Comparison of ENCODE assay signal across 13 cellular contexts in genomic region chr17:34386925-34387550, GRCh38. TPM values are rescaled to one million over a fixed set of nuclear protein-coding genes. Genes with fewer than 3 reads are reported as not detected.
DNase-seq lines count a peak whose midpoint lies in the region; TF ChIP-seq lines count a peak whose summit lies in the region.
"Had no signal": no experiment of that assay in that cellular context is flagged by ENCODE, and none has a peak within 500 bp of the region (broad histone marks: within the 10 kb centered on the region; RNA-seq: fewer than 3 reads in every experiment).

No MANE protein-coding gene starts in this region.

- peaks cover 65% of the 10 kb centered on the region for H3K4me1 Mint-ChIP-seq in activated naive CD4-positive, alpha-beta T cell treated with anti-CD3 and anti-CD28 coated beads, Interleukin-2, amount 10 ng/mL, durations not matched to agents 7 days and 5 days

- WGBS in tibial nerve, 2 donors, result 45 to 57% methylated on average over 4 of the region's 4 CpGs

- H3K4me3 ChIP-seq in fibroblast of lung (replicated peaks in 1 of 4; ENCODE audit: control extremely low read depth in 1 of 4, insufficient read depth in 1 of 4, low read depth in 3 of 4, low read length in 4 of 4) (no peak overlapping the region), tibial nerve (no peak overlapping the region)

- H3K27ac Mint-ChIP-seq in activated naive CD4-positive, alpha-beta T cell treated with anti-CD3 and anti-CD28 coated beads, Interleukin-2, amount 10 ng/mL, durations not matched to agents 7 days and 5 days, result peak overlapping the region; percentile 24
- H3K27ac Mint-ChIP-seq: brain had no signal

- no peaks in the 10 kb centered on the region for H3K79me2 ChIP-seq in fibroblast of lung (ENCODE audit: control insufficient read depth, insufficient read depth, low read length)

- peak overlapping the region; percentile 10 for H3K4me2 ChIP-seq in fibroblast of lung (ENCODE audit: extremely low read depth, insufficient read depth, low read length)

- no peaks in the 10 kb centered on the region for H3K9me3 ChIP-seq in fibroblast of lung (ENCODE audit: control insufficient read depth, insufficient read depth, low read depth, low read length)
- H3K9me3 ChIP-seq in tibial nerve, result no peaks in the 10 kb centered on the region

- H3K4me1 ChIP-seq in fibroblast of lung (ENCODE audit: control insufficient read depth, extremely low read depth, insufficient read depth, low read length) (no peaks in the 10 kb centered on the region), tibial nerve (peaks cover 0 to 5% (median 0%) of the 10 kb centered on the region in 4 donors)

- H3K27ac ChIP-seq in fibroblast of lung (ENCODE audit: insufficient read depth, low read length) (peak overlapping the region; percentile 2), tibial nerve (no peak overlapping the region)

- H3K36me3 Mint-ChIP-seq in activated naive CD4-positive, alpha-beta T cell treated with anti-CD3 and anti-CD28 coated beads, Interleukin-2, amount 10 ng/mL, durations not matched to agents 7 days and 5 days, result no peaks in the 10 kb centered on the region
- H3K36me3 Mint-ChIP-seq: brain had no signal

- CTCF ChIA-PET in activated naive CD4-positive, alpha-beta T cell treated with anti-CD3 and anti-CD28 coated beads, Interleukin-2, amount 10 ng/mL, durations not matched to agents 7 days and 5 days (lab: Charles Lee), result interaction anchor here (1.2 to 7.1 kb wide), 2 partner anchors 9 to 26 kb away, joined by 5 to 69 read pairs; partner anchors contain the start of gene CCL1

- peaks cover 59% of the 10 kb centered on the region for H3K27me3 Mint-ChIP-seq in activated naive CD4-positive, alpha-beta T cell treated with anti-CD3 and anti-CD28 coated beads, Interleukin-2, amount 10 ng/mL, durations not matched to agents 7 days and 5 days

- H2AFZ ChIP-seq in fibroblast of lung (ENCODE audit: low read length), result no peak overlapping the region

- H3K9me3 Mint-ChIP-seq in activated naive CD4-positive, alpha-beta T cell treated with anti-CD3 and anti-CD28 coated beads, Interleukin-2, amount 10 ng/mL, durations not matched to agents 7 days and 5 days, result no peaks in the 10 kb centered on the region
- H3K9me3 Mint-ChIP-seq: brain had no signal

- DNase-seq in activated naive CD4-positive, alpha-beta T cell treated with anti-CD3 and anti-CD28 coated beads, Interleukin-2, amount 10 ng/mL, durations not matched to agents 7 days and 5 days, result no peak
- no peak for DNase-seq in activated naive CD4-positive, alpha-beta T cell treated with anti-CD3 and anti-CD28 coated beads, Interleukin-2, amount 50 U/mL, for 16 hours
- DNase-seq in OCI-M1 (lab: John Stamatoyannopoulos, UW), result peak; percentile 53
- peak; percentile 2 to 35 for DNase-seq in fibroblast of lung (ENCODE audit: low read depth in 2 of 2)
- DNase-seq in stromal cell of bone marrow (ENCODE audit: low read depth), result peak; percentile 21
- DNase-seq in tibial nerve (ENCODE audit: low spot score in 2 of 2), result no peak
- DNase-seq in 8988T, result no peak
- DNase-seq in kidney tubule cell (ENCODE audit: low spot score), result no peak
- DNase-seq: mammary epithelial cell, NCI-H2029 treated with DMSO at 0.1 percent for 48 hours, SIG-M5 had no signal

- peak in 1 of 2 donors; percentile 43 for TF ChIP-seq EP300 in tibial nerve (IDR thresholded peaks at IDR 0.05)

- H3K27me3 ChIP-seq in fibroblast of lung (ENCODE audit: control insufficient read depth, insufficient read depth, low read length), result no peaks in the 10 kb centered on the region
- H3K27me3 ChIP-seq in tibial nerve, result no peaks in the 10 kb centered on the region

- TF ChIP-seq CTCF in fibroblast of lung (conservative IDR thresholded peaks at IDR 0.05 in 1 of 2, IDR thresholded peaks at IDR 0.05 in 1 of 2; ENCODE audit: low read depth in 1 of 2, low read length in 2 of 2), result no peak
- TF ChIP-seq CTCF in tibial nerve (IDR thresholded peaks at IDR 0.05), result no peak

- no peak overlapping the region for H3K9ac ChIP-seq in fibroblast of lung (ENCODE audit: insufficient read depth, low read length)

- no peak overlapping the region for H3K4me3 Mint-ChIP-seq in activated naive CD4-positive, alpha-beta T cell treated with anti-CD3 and anti-CD28 coated beads, Interleukin-2, amount 10 ng/mL, durations not matched to agents 7 days and 5 days
- H3K4me3 Mint-ChIP-seq: brain had no signal

- H4K20me1 ChIP-seq in fibroblast of lung (ENCODE audit: control insufficient read depth, extremely low read depth, insufficient read depth, low read length), result no peaks in the 10 kb centered on the region

- H3K36me3 ChIP-seq in fibroblast of lung (ENCODE audit: control insufficient read depth, insufficient read depth, low read length), result no peaks in the 10 kb centered on the region
- H3K36me3 ChIP-seq in tibial nerve, result no peaks in the 10 kb centered on the region

- no peak for TF ChIP-seq POLR2A in tibial nerve (IDR thresholded peaks at IDR 0.05)

RNA-seq across cellular contexts. Expression of gene CCL1, which starts 24.0 kb away (rescaled TPM):
- not detected in 2 replicates for total RNA-seq in fibroblast of lung
- polyA plus RNA-seq in fibroblast of lung, result not detected in 2 replicates
- not detected in 2 replicates for polyA plus RNA-seq in fibroblast of lung (2012)
- not detected in 2 replicates for polyA minus RNA-seq in fibroblast of lung (ENCODE audit: low replicate concordance)
- not detected for total RNA-seq in tibial nerve
- total RNA-seq: mammary epithelial cell, renal cortical epithelial cell had no signal
- polyA plus RNA-seq: mammary epithelial cell had no signal

RNA-seq across cellular contexts. Expression of gene CCL13, which starts 30.8 kb away (rescaled TPM):
- total RNA-seq in fibroblast of lung (under 0.01 TPM in 1 of 2 replicates, not detected in the other), tibial nerve (100 to 1,000 TPM in 1 of 4 donors, 10 to 100 TPM in 3; 35.2 to 307 (median 45.8) TPM)
- 1.7 TPM in 1 of 2 replicates, not detected in the other for polyA plus RNA-seq in fibroblast of lung
- 1.1 TPM in 1 of 2 replicates, not detected in the other for polyA plus RNA-seq in fibroblast of lung (2012)
- not detected in 2 replicates for polyA minus RNA-seq in fibroblast of lung (ENCODE audit: low replicate concordance)
- total RNA-seq: mammary epithelial cell, renal cortical epithelial cell had no signal
- polyA plus RNA-seq: mammary epithelial cell had no signal

Comparison
In these comparisons a context has a peak if more than half of its experiments do, and no peak if none do; other contexts are left out.
1. DNase-seq: peak in OCI-M1 (single experiment), fibroblast of lung (2 of 2) and stromal cell of bone marrow (single experiment); none in activated naive CD4-positive, alpha-beta T cell treated with anti-CD3 and anti-CD28 coated beads, Interleukin-2, amount 10 ng/mL, durations not matched to agents 7 days and 5 days (single experiment), activated naive CD4-positive, alpha-beta T cell treated with anti-CD3 and anti-CD28 coated beads, Interleukin-2, amount 50 U/mL, for 16 hours (single experiment), tibial nerve (0 of 2), 8988T (single experiment) and kidney tubule cell (single experiment).
2. RNA of gene CCL13, which starts 30.8 kb away (total RNA-seq): 35.2 to 307 TPM in tibial nerve; under 0.01 TPM in fibroblast of lung; every median in the first group is over 10 times any median in the second.